In genomic region chr19:12956446-12957388, GRCh38 we compare ENCODE assay signal across 8 cellular contexts. TPM values are rescaled to one million over a fixed set of nuclear protein-coding genes. Genes with fewer than 3 reads are reported as not detected.
DNase-seq lines count a peak whose midpoint lies in the region; ATAC-seq and TF ChIP-seq lines count a peak whose summit lies in the region.

Gene GADD45GIP1, minus strand, starts transcription at chr19:12957223. Its CDS starts 11 bp downstream, at chr19:12957212.

- H3K27me3 Mint-ChIP-seq in CD14-positive monocyte (ENCODE audit: low read depth in 3 of 3): peaks cover 0 to 3% (median 1%) of the 10 kb centered on the region in 3 donors
- H3K27me3 Mint-ChIP-seq in activated naive CD4-positive, alpha-beta T cell treated with anti-CD3 and anti-CD28 coated beads, Interleukin-2, amount 50 U/mL, for 24 hours: no peaks in the 10 kb centered on the region

- peak within 1 kb of the TSS; percentile 81 to 87 for H3K4me3 Mint-ChIP-seq in CD14-positive monocyte
- H3K4me3 Mint-ChIP-seq in activated naive CD4-positive, alpha-beta T cell treated with anti-CD3 and anti-CD28 coated beads, Interleukin-2, amount 50 U/mL, for 24 hours: peak within 1 kb of the TSS; percentile 91

- intact Hi-C loops in CD14-positive monocyte (cut with micrococcal nuclease) (no loop called here), testis (cut with DNase I; ENCODE audit: low total_unique reads) (no loop called here)

- peaks cover 13 to 27% of the 10 kb centered on the region in 2 donors for H3K36me3 Mint-ChIP-seq in CD14-positive monocyte
- H3K36me3 Mint-ChIP-seq in activated naive CD4-positive, alpha-beta T cell treated with anti-CD3 and anti-CD28 coated beads, Interleukin-2, amount 50 U/mL, for 24 hours: peaks cover 2% of the 10 kb centered on the region

- peak within 1 kb of the TSS; percentile 77 for H3K27ac ChIP-seq in KOPT-K1 (ENCODE audit: low read depth, low read length, poor library complexity, severe bottlenecking)
- H3K27ac ChIP-seq in testis: peak within 1 kb of the TSS; percentile 82 to 89

- peaks cover 39% of the 10 kb centered on the region for H3K36me3 ChIP-seq in KOPT-K1 (ENCODE audit: insufficient read depth, low read length)
- no peaks in the 10 kb centered on the region for H3K36me3 ChIP-seq in testis (ENCODE audit: low read depth, missing control alignments)

- peak within 1 kb of the TSS; percentile 72 to 91 (median 83) for H3K27ac Mint-ChIP-seq in CD14-positive monocyte
- H3K27ac Mint-ChIP-seq in activated naive CD4-positive, alpha-beta T cell treated with anti-CD3 and anti-CD28 coated beads, Interleukin-2, amount 50 U/mL, for 24 hours: peak within 1 kb of the TSS; percentile 96

- no peaks in the 10 kb centered on the region for H3K9me3 ChIP-seq in KOPT-K1 (ENCODE audit: insufficient read depth, low read length, poor library complexity, severe bottlenecking)
- H3K9me3 ChIP-seq in testis: no peaks in the 10 kb centered on the region

- H3K4me3 ChIP-seq in testis: peak within 1 kb of the TSS; percentile 82 to 83

- peaks cover 19% of the 10 kb centered on the region for H3K4me1 ChIP-seq in testis

- H3K27me3 ChIP-seq in testis: no peaks in the 10 kb centered on the region

- DNase-seq in CD14-positive monocyte (ENCODE audit: low spot score) (peak; percentile 64), SKM-1 (lab: John Stamatoyannopoulos, UW; ENCODE audit: unreplicated experiment) (peak; percentile 60), glomerular endothelial cell (ENCODE audit: extremely low read depth, low read depth, low spot score) (no peak), omental fat pad (ENCODE audit: low spot score) (no peak), testis (peak; percentile 86)

- ATAC-seq in GM19397 (IDR thresholded peaks at IDR 0.05; ENCODE audit: unreplicated experiment) (peak; percentile 87), omental fat pad (ENCODE audit: low FRiP score) (peak; percentile 86)

- H3K9me3 Mint-ChIP-seq in CD14-positive monocyte: no peaks in the 10 kb centered on the region
- no peaks in the 10 kb centered on the region for H3K9me3 Mint-ChIP-seq in activated naive CD4-positive, alpha-beta T cell treated with anti-CD3 and anti-CD28 coated beads, Interleukin-2, amount 50 U/mL, for 24 hours

- peaks cover 44% of the 10 kb centered on the region for H3K4me1 Mint-ChIP-seq in CD14-positive monocyte
- peaks cover 20% of the 10 kb centered on the region for H3K4me1 Mint-ChIP-seq in activated naive CD4-positive, alpha-beta T cell treated with anti-CD3 and anti-CD28 coated beads, Interleukin-2, amount 50 U/mL, for 24 hours

- WGBS in testis, 2 donors: 3 to 4% methylated on average over 54 to 76 of the region's 84 CpGs

- no peak for TF ChIP-seq CTCF in CD14-positive monocyte (IDR thresholded peaks at IDR 0.05)
- TF ChIP-seq CTCF in omental fat pad (IDR thresholded peaks at IDR 0.05): no peak
- no peak for TF ChIP-seq CTCF in testis (IDR thresholded peaks at IDR 0.05)

- TF ChIP-seq POLR2A in testis (IDR thresholded peaks at IDR 0.05): peak; percentile 21

RNA-seq across cellular contexts. Expression of gene GADD45GIP1, which starts in this region (rescaled TPM):
- polyA plus RNA-seq in CD14-positive monocyte: 10 to 100 TPM; 31.6 to 42.4 TPM
- total RNA-seq in glomerular endothelial cell: 58.2 and 64.6 TPM in 2 replicates
- 10 to 100 TPM; 27.2 to 37.7 (median 32.8) TPM for total RNA-seq in omental fat pad
- total RNA-seq in testis: 10 to 100 TPM; 32.2 to 39.8 TPM
- polyA plus RNA-seq in testis (ENCODE audit: insufficient read depth, low read depth, low replicate concordance): 21.6 TPM

Comparison
In these comparisons a context has a peak if more than half of its experiments do, and no peak if none do; other contexts are left out.
1. DNase-seq: peak in CD14-positive monocyte (single experiment), SKM-1 (single experiment) and testis (single experiment); none in glomerular endothelial cell (single experiment) and omental fat pad (single experiment).